ENCODE assay signal across 8 cellular contexts in the genomic region with DNA sequence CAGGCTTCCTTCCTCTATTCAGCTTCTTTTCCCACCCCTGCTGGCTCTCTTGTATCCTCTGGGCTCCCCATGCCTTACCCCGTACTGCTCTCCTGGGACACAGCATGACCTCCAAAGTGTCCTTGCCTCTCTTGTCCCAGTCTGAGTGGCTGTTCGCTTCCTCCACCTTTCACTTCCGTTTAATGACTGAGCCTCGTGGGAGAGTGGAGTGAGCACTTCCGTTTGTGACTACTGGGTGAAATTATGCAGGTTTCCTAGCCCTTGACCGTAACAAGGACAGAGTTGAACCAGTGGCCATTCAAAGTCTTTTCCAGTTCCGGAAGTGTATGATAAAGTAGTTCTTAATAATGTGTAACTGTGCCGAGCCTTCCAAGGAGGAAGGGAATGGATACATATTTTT.
DNase-seq lines count a peak whose midpoint lies in the region; ATAC-seq and TF ChIP-seq lines count a peak whose summit lies in the region.

No MANE protein-coding gene starts in this region.

- in situ Hi-C loops in G401 (cut with HindIII; ENCODE audit: low sequenced_read_pairs), result no loop called here

- no peak for TF ChIP-seq CTCF in CD4-positive, alpha-beta T cell (IDR thresholded peaks at IDR 0.05)
- no peak for TF ChIP-seq CTCF in cardiac muscle cell (IDR thresholded peaks at IDR 0.05; ENCODE audit: low read depth, low read length)

- H3K27ac Mint-ChIP-seq in CD4-positive, alpha-beta T cell, result peak overlapping the region; percentile 32

- intact Hi-C loops in CD4-positive, alpha-beta T cell (cut with DNase I, micrococcal nuclease), result no loop called here

- no peak overlapping the region for H3K4me3 ChIP-seq in cardiac muscle cell

- peaks cover 20% of the 10 kb centered on the region for H3K4me1 ChIP-seq in cardiac muscle cell (ENCODE audit: low read depth)

- POLR2A ChIA-PET in CD4-positive, alpha-beta T cell (lab: Charles Lee), result no interaction called here

- no peak for DNase-seq in CD4-positive, alpha-beta T cell
- DNase-seq in M059J (ENCODE audit: low read depth) (peak; percentile 28), cardiac muscle cell (ENCODE audit: low read depth in 1 of 2, low spot score in 1 of 2) (peak in 1 of 2 donors; percentile 64), NCI-H2107 (lab: John Stamatoyannopoulos, UW) (no peak), NK-92 (lab: John Stamatoyannopoulos, UW; ENCODE audit: unreplicated experiment) (no peak), G401 (ENCODE audit: low spot score) (no peak)
- no peak for DNase-seq in effector CD8-positive, alpha-beta T cell (lab: John Stamatoyannopoulos, UW)

- H3K9me3 Mint-ChIP-seq in CD4-positive, alpha-beta T cell, result no peaks in the 10 kb centered on the region

- no peaks in the 10 kb centered on the region for H3K27me3 Mint-ChIP-seq in CD4-positive, alpha-beta T cell

- peaks cover 87% of the 10 kb centered on the region for H3K4me1 Mint-ChIP-seq in CD4-positive, alpha-beta T cell (ENCODE audit: low read depth)

- no peaks in the 10 kb centered on the region for H3K27me3 ChIP-seq in CD4-positive, alpha-beta T cell (ENCODE audit: control insufficient read depth, insufficient read depth, low read length)
- H3K27me3 ChIP-seq in cardiac muscle cell, result no peaks in the 10 kb centered on the region

- peak overlapping the region; percentile 32 for H3K4me3 Mint-ChIP-seq in CD4-positive, alpha-beta T cell

- H3K36me3 ChIP-seq in cardiac muscle cell, result no peaks in the 10 kb centered on the region

- no peak for ATAC-seq in CD4-positive, alpha-beta T cell (ENCODE audit: poor library complexity)
- ATAC-seq in GM21447 (IDR thresholded peaks at IDR 0.05; ENCODE audit: unreplicated experiment), result peak; percentile 82

- H3K27ac ChIP-seq in CD4-positive, alpha-beta T cell (ENCODE audit: low read depth, low read length), result no peak overlapping the region
- H3K27ac ChIP-seq in cardiac muscle cell, result peak overlapping the region; percentile 48

- CTCF ChIA-PET in CD4-positive, alpha-beta T cell (lab: Charles Lee), result no interaction called here

- H3K9me3 ChIP-seq in CD4-positive, alpha-beta T cell (ENCODE audit: control insufficient read depth, low read length), result no peaks in the 10 kb centered on the region
- no peaks in the 10 kb centered on the region for H3K9me3 ChIP-seq in cardiac muscle cell (ENCODE audit: low read depth)

- no peaks in the 10 kb centered on the region for H3K36me3 Mint-ChIP-seq in CD4-positive, alpha-beta T cell (ENCODE audit: low read depth)
